ENCODE assay signal across 16 cellular contexts in genomic region chr3:122674339-122674738, GRCh38.
"Had no signal": no experiment of that assay in that cellular context is flagged by ENCODE, and none has a peak within 500 bp of the region (broad histone marks: within the 10 kb centered on the region; RNA-seq: fewer than 3 reads in every experiment).

No MANE protein-coding gene starts in this region.

- DNase-seq: activated CD4-positive, alpha-beta T cell treated with anti-CD3 and anti-CD28 coated beads, Interleukin-2, amount 50 U/mL, for 48 hours; activated naive CD4-positive, alpha-beta T cell treated with anti-CD3 and anti-CD28 coated beads, Interleukin-2, amount 10 ng/mL, durations not matched to agents 7 days and 5 days; activated T-cell treated with anti-CD3 and anti-CD28 coated beads, Interleukin-2, amount 50 U/mL, for 24 hours; dorsolateral prefrontal cortex; endodermal cell; gastrocnemius medialis; heart left ventricle; left colon; lower lobe of right lung; midbrain; pancreas; stimulated activated naive CD8-positive, alpha-beta T cell treated with anti-CD3 and anti-CD28 coated beads, Interleukin-15, amount 100 ng/mL, for 72 hours; testis; upper lobe of right lung had no signal

- H3K27ac ChIP-seq: dorsolateral prefrontal cortex, gastrocnemius medialis, heart left ventricle, lower lobe of right lung, pancreas, testis, upper lobe of right lung had no signal

- H3K27me3 ChIP-seq: gastrocnemius medialis, heart left ventricle, pancreas, testis, upper lobe of right lung had no signal

- H3K9me3 ChIP-seq: gastrocnemius medialis, pancreas, testis, upper lobe of right lung had no signal

- ATAC-seq: gastrocnemius medialis; heart left ventricle; left colon; lower lobe of right lung; pancreas; sciatic nerve; stimulated activated naive CD8-positive, alpha-beta T cell treated with anti-CD3 and anti-CD28 coated beads, Interleukin-15, amount 100 ng/mL, for 72 hours; upper lobe of right lung had no signal

- H3K27ac Mint-ChIP-seq: activated naive CD4-positive, alpha-beta T cell treated with anti-CD3 and anti-CD28 coated beads, Interleukin-2, amount 10 ng/mL, durations not matched to agents 7 days and 5 days; activated T-cell treated with anti-CD3 and anti-CD28 coated beads, Interleukin-2, amount 50 U/mL, for 24 hours; endodermal cell had no signal

- H3K4me3 ChIP-seq: dorsolateral prefrontal cortex, gastrocnemius medialis, heart left ventricle, lower lobe of right lung, pancreas, testis, upper lobe of right lung had no signal

- H3K36me3 ChIP-seq: gastrocnemius medialis, heart left ventricle, lower lobe of right lung, pancreas, upper lobe of right lung had no signal

- H3K27me3 Mint-ChIP-seq: activated naive CD4-positive, alpha-beta T cell treated with anti-CD3 and anti-CD28 coated beads, Interleukin-2, amount 10 ng/mL, durations not matched to agents 7 days and 5 days; activated T-cell treated with anti-CD3 and anti-CD28 coated beads, Interleukin-2, amount 50 U/mL, for 24 hours; stimulated activated naive CD8-positive, alpha-beta T cell treated with anti-CD3 and anti-CD28 coated beads, Interleukin-15, amount 100 ng/mL, for 72 hours had no signal

- H3K4me3 Mint-ChIP-seq: activated naive CD4-positive, alpha-beta T cell treated with anti-CD3 and anti-CD28 coated beads, Interleukin-2, amount 10 ng/mL, durations not matched to agents 7 days and 5 days; activated T-cell treated with anti-CD3 and anti-CD28 coated beads, Interleukin-2, amount 50 U/mL, for 24 hours; endodermal cell; neural crest cell; stimulated activated naive CD8-positive, alpha-beta T cell treated with anti-CD3 and anti-CD28 coated beads, Interleukin-15, amount 100 ng/mL, for 72 hours had no signal

- H3K9me3 Mint-ChIP-seq: activated T-cell treated with anti-CD3 and anti-CD28 coated beads, Interleukin-2, amount 50 U/mL, for 24 hours; endodermal cell; neural crest cell had no signal
